Comparison of ENCODE assay signal across 11 cellular contexts in the genomic region with DNA sequence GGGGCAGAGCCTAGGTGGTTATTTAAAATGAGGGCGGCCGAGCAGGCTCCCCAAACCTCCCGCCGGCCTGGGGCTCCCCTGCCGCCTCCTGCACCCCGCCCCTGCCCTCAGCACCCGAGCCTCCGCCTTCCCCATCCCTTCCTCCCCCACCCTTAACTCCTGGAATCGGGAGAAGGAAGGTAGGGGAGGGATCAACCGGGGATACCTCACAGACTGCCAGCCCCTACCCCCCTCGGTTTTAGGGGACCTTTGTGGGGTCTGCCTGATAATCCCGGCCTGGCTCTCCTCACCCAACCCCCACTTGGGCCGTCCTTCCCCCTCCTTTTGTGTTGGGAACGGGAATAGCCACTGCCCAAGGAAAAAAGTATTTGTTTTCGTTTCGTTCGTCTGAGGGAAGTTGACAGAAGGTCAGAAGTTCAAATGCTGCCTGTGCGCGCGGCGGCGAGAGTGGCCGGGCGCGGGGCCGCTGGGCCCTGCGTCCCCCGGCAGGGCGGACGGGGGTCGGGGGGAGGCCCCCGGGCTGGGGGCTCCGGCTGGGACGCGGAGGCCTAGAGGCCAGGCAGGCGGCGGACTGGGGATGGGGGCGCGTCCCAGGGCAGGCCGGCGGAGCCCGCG. TPM values are rescaled to one million over a fixed set of nuclear protein-coding genes. Genes with fewer than 3 reads are reported as not detected.
DNase-seq lines count a peak whose midpoint lies in the region; ATAC-seq and TF ChIP-seq lines count a peak whose summit lies in the region.
"Had no signal": no experiment of that assay in that cellular context is flagged by ENCODE, and none has a peak within 500 bp of the region (broad histone marks: within the 10 kb centered on the region; RNA-seq: fewer than 3 reads in every experiment).

No MANE protein-coding gene starts in this region.

- H2AFZ ChIP-seq in KMS-11 (ENCODE audit: low read depth): no peak overlapping the region

- no peaks in the 10 kb centered on the region for H4K20me1 ChIP-seq in KMS-11 (ENCODE audit: insufficient read depth)

- H3K36me3 ChIP-seq in KMS-11 (ENCODE audit: insufficient read depth) (no peaks in the 10 kb centered on the region), duodenal mucosa (ENCODE audit: control insufficient read depth in 1 of 2, insufficient read depth in 2 of 2, low read length in 2 of 2) (no peaks in the 10 kb centered on the region), lower lobe of right lung (no peaks in the 10 kb centered on the region), stomach (no peaks in the 10 kb centered on the region)
- H3K36me3 ChIP-seq: WERI-Rb-1 had no signal

- H3K9ac ChIP-seq in KMS-11: no peak overlapping the region
- H3K9ac ChIP-seq in duodenal mucosa (ENCODE audit: low read depth in 1 of 2, low read length in 2 of 2): peak overlapping the region; percentile 12 to 20

- peak; percentile 49 for DNase-seq in lower lobe of right lung
- peak; percentile 55 for DNase-seq in stomach
- DNase-seq in NOMO-1 treated with DMSO at 0.1 percent for 48 hours (lab: John Stamatoyannopoulos, UW; ENCODE audit: unreplicated experiment): no peak
- no peak for DNase-seq in G401 (ENCODE audit: low spot score)
- DNase-seq: activated gamma-delta T cell; NCI-H187 treated with DMSO at 0.1 percent for 48 hours; stimulated activated naive CD8-positive, alpha-beta T cell treated with anti-CD3 and anti-CD28 coated beads, Interleukin-15, Interleukin-2, amounts not matched to agents 100 U/mL and 50 U/mL, for 24 hours; WERI-Rb-1 had no signal

- in situ Hi-C loops in G401 (cut with HindIII; ENCODE audit: low sequenced_read_pairs): no loop called here

- no peak overlapping the region for H3K4me3 ChIP-seq in KMS-11 (IDR thresholded peaks at IDR 0.05; ENCODE audit: insufficient read depth, low read depth, low read length)
- H3K4me3 ChIP-seq in duodenal mucosa (ENCODE audit: low read depth in 1 of 2, low read length in 2 of 2): peak overlapping the region; percentile 68 to 73
- H3K4me3 ChIP-seq in lower lobe of right lung: peak overlapping the region; percentile 54
- peak overlapping the region; percentile 41 to 59 (median 46) for H3K4me3 ChIP-seq in stomach

- H3K27me3 ChIP-seq in KMS-11 (ENCODE audit: insufficient read depth, low read depth) (peaks cover 52% of the 10 kb centered on the region), duodenal mucosa (ENCODE audit: control insufficient read depth in 1 of 2, insufficient read depth in 2 of 2, low read length in 2 of 2) (peaks cover 45 to 49% of the 10 kb centered on the region in 2 donors), lower lobe of right lung (ENCODE audit: low read depth) (peaks cover 98% of the 10 kb centered on the region), stomach (peaks cover 40 to 100% (median 90%) of the 10 kb centered on the region in 3 donors)

- H3K79me2 ChIP-seq in KMS-11 (ENCODE audit: insufficient read depth, low read depth): no peaks in the 10 kb centered on the region

- no peaks in the 10 kb centered on the region for H3K9me3 ChIP-seq in duodenal mucosa (ENCODE audit: control insufficient read depth in 1 of 2, low read length in 2 of 2)
- H3K9me3 ChIP-seq in lower lobe of right lung: no peaks in the 10 kb centered on the region
- no peaks in the 10 kb centered on the region for H3K9me3 ChIP-seq in stomach

- TF ChIP-seq CTCF in KMS-11 (conservative IDR thresholded peaks at IDR 0.05; ENCODE audit: low read depth, low read length): no peak
- TF ChIP-seq CTCF in lower lobe of right lung (IDR thresholded peaks at IDR 0.05): no peak
- TF ChIP-seq CTCF in stomach (IDR thresholded peaks at IDR 0.05): no peak

- peak overlapping the region; percentile 34; the same call in 1 of the 2 replicates for H3K4me2 ChIP-seq in KMS-11

- WGBS in stomach, 5 donors: 1 to 3% (median 1%) methylated on average over 25 to 43 of the region's 43 CpGs

- no peak for TF ChIP-seq POLR2A in stomach (IDR thresholded peaks at IDR 0.05)

- TF ChIP-seq EP300 in stomach (IDR thresholded peaks at IDR 0.05): no peak

- intact Hi-C loops in lower lobe of right lung (cut with DNase I) (no loop called here), stomach (cut with DNase I; ENCODE audit: low total_unique reads) (no loop called here)

- peaks cover 10% of the 10 kb centered on the region for H3K4me1 ChIP-seq in KMS-11 (ENCODE audit: low read depth, poor library complexity, severe bottlenecking)
- H3K4me1 ChIP-seq in duodenal mucosa (ENCODE audit: control insufficient read depth in 1 of 2, insufficient read depth in 2 of 2, low read length in 2 of 2): peaks cover 24 to 34% of the 10 kb centered on the region in 2 donors
- H3K4me1 ChIP-seq in lower lobe of right lung: peaks cover 68% of the 10 kb centered on the region
- H3K4me1 ChIP-seq in stomach: peaks cover 53 to 83% (median 74%) of the 10 kb centered on the region in 4 donors

- H3K27ac ChIP-seq in KMS-11 (no peak overlapping the region), duodenal mucosa (ENCODE audit: low read depth, low read length) (peak overlapping the region; percentile 62), lower lobe of right lung (peak overlapping the region; percentile 86), stomach (peak overlapping the region; percentile 83 to 91 (median 89))
- H3K27ac ChIP-seq: WERI-Rb-1 had no signal

- ATAC-seq in lower lobe of right lung (peak; percentile 2 to 22), HG03460 (IDR thresholded peaks at IDR 0.05; ENCODE audit: unreplicated experiment) (no peak)
- ATAC-seq: stimulated activated naive CD8-positive, alpha-beta T cell treated with anti-CD3 and anti-CD28 coated beads, Interleukin-15, Interleukin-2, amounts not matched to agents 100 U/mL and 50 U/mL, for 24 hours had no signal

RNA-seq across cellular contexts. Expression of a gene that starts 2.8 kb away (rescaled TPM):
- total RNA-seq in lower lobe of right lung: 7.3 TPM
- 10 to 100 TPM in 1 of 5 donors, 1 to 10 TPM in 1, under 1 TPM in 3; 0.29 to 11.0 (median 0.89) TPM for total RNA-seq in stomach
- 1 to 10 TPM; 1.9 to 3.5 (median 2.3) TPM for polyA plus RNA-seq in stomach
- total RNA-seq in G401 (2014; rRNA removed; shearing (Covaris generic)): not detected in 2 replicates

Comparison
In these comparisons a context has a peak if more than half of its experiments do, and no peak if none do; other contexts are left out.
1. DNase-seq: peak in lower lobe of right lung (single experiment) and stomach (single experiment); none in NOMO-1 treated with DMSO at 0.1 percent for 48 hours (single experiment) and G401 (single experiment).